21 cellular contexts compared by ENCODE assay signal in the genomic region with DNA sequence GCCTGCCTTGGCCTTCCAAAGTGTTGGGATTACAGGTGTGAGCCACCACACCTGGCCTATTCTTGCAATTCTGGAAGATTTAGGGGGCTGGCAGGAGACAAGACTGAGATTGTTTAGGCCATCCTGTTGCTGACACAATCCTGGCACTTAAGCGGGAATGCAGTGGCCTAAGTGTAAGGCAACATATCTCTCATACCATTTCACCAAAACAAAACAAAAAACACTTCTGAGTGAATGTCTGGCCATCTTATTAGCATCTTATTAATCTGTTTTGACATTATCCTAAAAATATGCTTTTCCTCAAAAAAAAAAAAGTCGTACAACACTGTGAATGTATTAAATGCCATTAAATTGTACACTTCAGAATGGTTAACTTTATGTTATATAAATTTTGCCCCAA.
"Had no signal": no experiment of that assay in that cellular context is flagged by ENCODE, and none has a peak within 500 bp of the region (broad histone marks: within the 10 kb centered on the region; RNA-seq: fewer than 3 reads in every experiment).

No MANE protein-coding gene starts in this region.

- H3K27me3 Mint-ChIP-seq: activated B cell treated with CpG ODN at 0.5 μM for 24 hours had no signal

- H3K4me3 Mint-ChIP-seq: activated B cell treated with CpG ODN at 0.5 μM for 24 hours; activated CD4-positive, alpha-beta memory T cell treated with anti-CD3 and anti-CD28 coated beads for 36 hours; activated CD4-positive, alpha-beta T cell treated with anti-CD3 and anti-CD28 coated beads, Interleukin-2, amount 10 ng/mL, durations not matched to agents 7 days and 5 days; activated naive CD4-positive, alpha-beta T cell treated with anti-CD3 and anti-CD28 coated beads for 36 hours; activated naive CD8-positive, alpha-beta T cell; activated T-cell treated with anti-CD3 and anti-CD28 coated beads, Interleukin-2, amount 50 U/mL, for 4 hours had no signal

- H3K27ac ChIP-seq: colonic mucosa, Peyer's patch, SJSA1 had no signal

- H3K4me3 ChIP-seq: colonic mucosa, Peyer's patch, SJSA1 had no signal

- H3K27ac Mint-ChIP-seq: activated B cell treated with CpG ODN at 0.5 μM for 24 hours; activated CD4-positive, alpha-beta memory T cell treated with anti-CD3 and anti-CD28 coated beads for 36 hours; activated CD4-positive, alpha-beta T cell treated with anti-CD3 and anti-CD28 coated beads, Interleukin-2, amount 10 ng/mL, durations not matched to agents 7 days and 5 days; activated naive CD4-positive, alpha-beta T cell treated with anti-CD3 and anti-CD28 coated beads for 36 hours; activated naive CD8-positive, alpha-beta T cell had no signal

- ATAC-seq: activated T-cell treated with anti-CD3 and anti-CD28 coated beads, Interleukin-2, amount 50 U/mL, for 4 hours had no signal

- H3K36me3 Mint-ChIP-seq: activated CD4-positive, alpha-beta memory T cell treated with anti-CD3 and anti-CD28 coated beads for 36 hours; activated naive CD8-positive, alpha-beta T cell had no signal

- H3K36me3 ChIP-seq: colonic mucosa, Peyer's patch, SJSA1 had no signal

- H3K9me3 Mint-ChIP-seq: activated B cell treated with CpG ODN at 0.5 μM for 24 hours; activated CD4-positive, alpha-beta memory T cell treated with anti-CD3 and anti-CD28 coated beads for 36 hours; activated CD4-positive, alpha-beta T cell treated with anti-CD3 and anti-CD28 coated beads, Interleukin-2, amount 10 ng/mL, durations not matched to agents 7 days and 5 days; activated naive CD4-positive, alpha-beta T cell treated with anti-CD3 and anti-CD28 coated beads for 36 hours; activated T-cell treated with anti-CD3 and anti-CD28 coated beads, Interleukin-2, amount 50 U/mL, for 4 hours had no signal

- DNase-seq: activated B cell treated with CpG ODN at 0.5 μM for 24 hours; activated CD4-positive, alpha-beta memory T cell treated with anti-CD3 and anti-CD28 coated beads for 36 hours; activated CD4-positive, alpha-beta T cell treated with anti-CD3 and anti-CD28 coated beads for 1 hour; activated CD4-positive, alpha-beta T cell treated with anti-CD3 and anti-CD28 coated beads, Interleukin-2, amount 10 ng/mL, durations not matched to agents 7 days and 5 days; activated CD8-positive, alpha-beta memory T cell treated with anti-CD3 and anti-CD28 coated beads for 24 hours; activated gamma-delta T cell; activated naive CD4-positive, alpha-beta T cell treated with anti-CD3 and anti-CD28 coated beads for 36 hours; activated T-cell treated with anti-CD3 and anti-CD28 coated beads, Interleukin-2, amount 50 U/mL, for 4 hours; amygdala; colonic mucosa; NCI-H1105 treated with DMSO at 0.1 percent for 48 hours; NCI-H1436 treated with DMSO at 0.1 percent for 48 hours; NCI-H187; NCI-H2081; NCI-H524; Peyer's patch; SHP77; T-helper 2 cell; T1000 had no signal

- H3K9me3 ChIP-seq: colonic mucosa, Peyer's patch, SJSA1 had no signal

- H3K27me3 ChIP-seq: colonic mucosa, Peyer's patch, SJSA1 had no signal

- H3K4me1 Mint-ChIP-seq: activated CD4-positive, alpha-beta T cell treated with anti-CD3 and anti-CD28 coated beads, Interleukin-2, amount 10 ng/mL, durations not matched to agents 7 days and 5 days had no signal
